In genomic region chr6:143579703-143580102, GRCh38 we compare ENCODE assay signal across 13 cellular contexts.
DNase-seq lines count a peak whose midpoint lies in the region; ATAC-seq and TF ChIP-seq lines count a peak whose summit lies in the region.
"Had no signal": no experiment of that assay in that cellular context is flagged by ENCODE, and none has a peak within 500 bp of the region (broad histone marks: within the 10 kb centered on the region; RNA-seq: fewer than 3 reads in every experiment).

No MANE protein-coding gene starts in this region.

- DNase-seq in HS-5 (ENCODE audit: low read depth): peak; percentile 67
- DNase-seq in cardiac fibroblast (ENCODE audit: low read depth in 2 of 2): peak; percentile 86 to 97
- DNase-seq in left ventricle myocardium superior: peak; percentile 50
- peak; percentile 69 for DNase-seq in stromal cell of bone marrow (ENCODE audit: low read depth)
- DNase-seq in HEK293T (ENCODE audit: extremely low spot score): no peak
- DNase-seq in MV-4-11 (lab: John Stamatoyannopoulos, UW): no peak
- DNase-seq: activated T-cell treated with anti-CD3 and anti-CD28 coated beads, Interleukin-2, amount 50 U/mL, for 24 hours; caudate nucleus; DMS 273 treated with DMSO at 0.1 percent for 48 hours; NCI-H2081 had no signal

- POLR2A ChIA-PET in HEK293T (lab: Yijun Ruan, JAX): no interaction called here

- peak; percentile 76 for ATAC-seq in left ventricle myocardium superior
- no peak for ATAC-seq in HG03439 (IDR thresholded peaks at IDR 0.05; ENCODE audit: unreplicated experiment)
- no peak for ATAC-seq in HG02623 (IDR thresholded peaks at IDR 0.05; ENCODE audit: unreplicated experiment)

- intact Hi-C loops in left ventricle myocardium superior (cut with micrococcal nuclease): loop anchor here (2.0 kb wide), 1 partner anchor 435 kb away; no protein-coding TSS in a partner anchor

- TF ChIP-seq CTCF in cardiac fibroblast (IDR thresholded peaks at IDR 0.05; ENCODE audit: low read depth, low read length): no peak

- H3K4me3 ChIP-seq in cardiac fibroblast (replicated peaks in 1 of 2; ENCODE audit: low read depth in 2 of 2, low read length in 2 of 2): no peak overlapping the region
- H3K4me3 ChIP-seq: gastrocnemius medialis had no signal

- CTCF ChIA-PET in HEK293T (lab: Yijun Ruan, JAX): no interaction called here

TF ChIP-seq in HEK293T, 16 proteins besides CTCF, POLR2A, EP300 and RAD21:
- TF ChIP-seq L3MBTL2 (conservative IDR thresholded peaks at IDR 0.05): no peak
- no peak for TF ChIP-seq LEF1 (IDR thresholded peaks at IDR 0.05; ENCODE audit: borderline replicate concordance)
- TF ChIP-seq SUZ12 (IDR thresholded peaks at IDR 0.05): no peak
- no peak for TF ChIP-seq FOXM1 (IDR thresholded peaks at IDR 0.05; ENCODE audit: borderline replicate concordance)
- TF ChIP-seq ZNF384 (IDR thresholded peaks at IDR 0.05): no peak
- TF ChIP-seq FOXK2 (IDR thresholded peaks at IDR 0.05): no peak
- TF ChIP-seq SP1 (IDR thresholded peaks at IDR 0.05): no peak
- no peak for TF ChIP-seq ARNT (IDR thresholded peaks at IDR 0.05)

Comparison
In these comparisons a context has a peak if more than half of its experiments do, and no peak if none do; other contexts are left out.
1. DNase-seq: peak in HS-5 (single experiment), cardiac fibroblast (2 of 2), left ventricle myocardium superior (single experiment) and stromal cell of bone marrow (single experiment); none in HEK293T (single experiment) and MV-4-11 (single experiment).